1 cellular context compared by ENCODE assay signal in the genomic region with DNA sequence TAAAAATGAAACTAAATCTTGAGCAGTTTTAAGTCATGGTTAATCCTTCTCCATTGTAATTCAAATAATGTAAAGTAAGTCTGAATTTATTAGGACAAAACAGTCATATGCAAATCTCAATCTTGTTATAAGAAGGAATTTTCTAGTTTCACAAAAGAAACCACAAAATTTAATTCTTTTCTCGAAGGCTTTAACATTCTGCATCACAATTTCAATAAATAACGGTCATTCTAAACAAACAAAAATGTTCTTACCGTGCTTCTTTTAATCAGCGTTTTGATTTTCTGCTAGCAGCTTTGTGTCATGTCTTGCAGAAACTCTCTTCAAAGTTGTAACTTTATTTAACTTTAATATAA.
TF ChIP-seq lines count a peak whose summit lies in the region.

No MANE protein-coding gene starts in this region.

TF ChIP-seq in GM12878, 131 proteins besides CTCF, POLR2A, EP300 and RAD21:
- TF ChIP-seq GABPA (IDR thresholded peaks at IDR 0.05; ENCODE audit: low read depth) = no peak
- TF ChIP-seq IKZF2 (IDR thresholded peaks at IDR 0.05) = no peak
- TF ChIP-seq RB1 (IDR thresholded peaks at IDR 0.05; ENCODE audit: borderline replicate concordance) = no peak
- TF ChIP-seq CHD1 (IDR thresholded peaks at IDR 0.05; ENCODE audit: low read depth, low read length) = no peak
- no peak; the same call in 1 of the 2 replicates for TF ChIP-seq JUNB (IDR thresholded peaks at IDR 0.05)
- TF ChIP-seq IRF4 (IDR thresholded peaks at IDR 0.05; ENCODE audit: low read depth, low read length) = no peak
- TF ChIP-seq ESRRA (IDR thresholded peaks at IDR 0.05; ENCODE audit: low read length) = no peak
- TF ChIP-seq EED (IDR thresholded peaks at IDR 0.05; ENCODE audit: low read depth) = no peak
- TF ChIP-seq RELB (IDR thresholded peaks at IDR 0.05; ENCODE audit: low read depth) = no peak
- no peak for TF ChIP-seq POLR2AphosphoS5 (IDR thresholded peaks at IDR 0.05; ENCODE audit: low read length)
- no peak for TF ChIP-seq BACH1 (IDR thresholded peaks at IDR 0.05; ENCODE audit: borderline replicate concordance)
- no peak for TF ChIP-seq PRDM15 (CRISPR knock-in tag; IDR thresholded peaks at IDR 0.05)
- no peak for TF ChIP-seq PAX5 (IDR thresholded peaks at IDR 0.05; ENCODE audit: borderline replicate concordance, low read depth, low read length)
- TF ChIP-seq ZNF274 (IDR thresholded peaks at IDR 0.05; ENCODE audit: insufficient read depth, insufficient read length) = no peak
- TF ChIP-seq REST (IDR thresholded peaks at IDR 0.05; ENCODE audit: low read depth, low read length) = no peak
- TF ChIP-seq ZSCAN29 (IDR thresholded peaks at IDR 0.05) = no peak
- no peak for TF ChIP-seq FOXM1 (IDR thresholded peaks at IDR 0.05; ENCODE audit: low read depth, low read length)
- no peak for TF ChIP-seq ZBED1 (IDR thresholded peaks at IDR 0.05; ENCODE audit: borderline replicate concordance)
- no peak for TF ChIP-seq SREBF1 (IDR thresholded peaks at IDR 0.05; ENCODE audit: low read length)
TF ChIP-seq in GM12878: peak in this region for 0.
